29 cellular contexts compared by ENCODE assay signal in the genomic region with DNA sequence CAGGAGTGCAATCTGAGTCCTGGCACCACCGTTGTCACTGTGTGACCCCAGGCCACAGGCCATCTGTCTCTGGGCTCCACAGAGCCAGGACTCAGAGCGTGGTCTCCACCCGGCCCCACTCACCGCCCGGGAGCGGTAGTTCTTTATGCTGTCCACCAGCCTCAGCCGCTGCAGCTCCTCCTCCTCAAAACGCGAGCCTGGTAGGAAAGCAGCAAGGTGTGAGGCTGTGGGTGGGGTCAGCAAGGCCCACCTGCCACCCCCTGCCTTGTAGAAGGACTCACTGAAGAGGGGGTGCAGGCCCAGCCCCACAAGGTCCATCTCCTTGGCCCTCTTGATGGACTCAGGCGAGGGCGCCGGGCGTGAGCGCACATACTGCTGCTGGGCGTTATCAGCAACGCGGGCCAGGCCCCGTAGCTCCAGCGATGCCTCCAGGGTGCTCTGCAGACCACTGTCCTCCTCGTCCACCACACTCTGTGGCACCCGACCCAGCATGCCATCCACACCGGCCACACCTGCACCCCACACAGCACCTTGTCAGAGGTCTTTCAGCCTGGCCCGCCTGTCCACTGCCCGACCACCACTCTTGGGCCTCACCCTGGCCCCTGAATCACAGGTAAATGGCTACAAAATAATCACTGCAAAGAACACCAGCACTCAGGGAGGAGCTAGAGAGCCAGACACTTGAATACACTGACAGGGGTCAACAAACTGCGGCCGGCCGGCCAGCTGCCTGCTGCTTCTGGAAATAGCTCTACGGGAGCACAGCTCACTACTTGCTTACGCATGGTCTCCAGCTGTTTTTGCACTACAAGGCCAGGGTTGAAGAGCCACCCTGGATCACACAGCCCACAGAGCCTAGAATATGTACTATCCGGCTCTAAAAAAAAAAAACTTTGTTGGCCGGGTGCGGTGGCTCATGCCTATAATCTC. TPM values are rescaled to one million over a fixed set of nuclear protein-coding genes. Genes with fewer than 3 reads are reported as not detected.
DNase-seq lines count a peak whose midpoint lies in the region; ATAC-seq, FAIRE-seq and TF ChIP-seq lines count a peak whose summit lies in the region.
"Had no signal": no experiment of that assay in that cellular context is flagged by ENCODE, and none has a peak within 500 bp of the region (broad histone marks: within the 10 kb centered on the region; RNA-seq: fewer than 3 reads in every experiment).

No MANE protein-coding gene starts in this region.

- intact Hi-C loops in HepG2 (cut with micrococcal nuclease; ENCODE audit: unreplicated experiment): no loop called here
- intact Hi-C loops in right lobe of liver (cut with DNase I): loop anchor here in 1 of 2 donors (5.0 kb wide), 1 partner anchor 113 kb away; no protein-coding TSS in a partner anchor
- intact Hi-C loops in upper lobe of right lung (cut with DNase I): no loop called here

- POLR2A ChIA-PET in HepG2 (lab: Yijun Ruan, JAX): no interaction called here

- DNase-seq in HepG2 (ENCODE audit: low spot score) (no peak), right lobe of liver (no peak), brain pericyte (ENCODE audit: low read depth, low spot score) (peak; percentile 74), mesenchymal stem cell (no peak), upper lobe of right lung (no peak)
- DNase-seq: ACHN; C1 segment of cervical spinal cord; CD8-positive, alpha-beta T cell; DND-41; MG63; NCI-H1048; NCI-H1417 treated with DMSO at 0.1 percent for 48 hours; NCI-H187 treated with DMSO at 0.1 percent for 48 hours; NCI-H226; NCI-H510A treated with DMSO at 0.1 percent for 48 hours; NCI-H748 treated with DMSO at 0.1 percent for 48 hours; NK-92 treated with Interleukin-12 subunit alpha and Interleukin-12 subunit beta, amount 100 ng/mL, for 24 hours; SJCRH30 had no signal

- WGBS in HepG2 (ENCODE audit: low lambda C conversion rate): 99% methylated on average over 22 of the region's 32 CpGs
- WGBS in right lobe of liver (ENCODE audit: insufficient coverage, low coverage, low lambda C conversion rate, missing lambda C conversion rate): 92% methylated on average over 7 of the region's 32 CpGs
- WGBS in mesenchymal stem cell: 95% methylated on average over 32 of the region's 32 CpGs

- no peak for FAIRE-seq in HepG2 (lab: Jason Lieb, UNC)
- FAIRE-seq: GM12892, GM19239, HTR-8/SVneo had no signal

- TF ChIP-seq POLR2A in HepG2 (IDR thresholded peaks at IDR 0.05; ENCODE audit: insufficient read depth in 1 of 2, low read depth in 2 of 2, low read length in 2 of 2): no peak
- no peak for TF ChIP-seq POLR2A in right lobe of liver (IDR thresholded peaks at IDR 0.05)

- peaks cover 20% of the 10 kb centered on the region for H3K79me1 ChIP-seq in mesenchymal stem cell (replicated peaks; ENCODE audit: low read length, poor library complexity, severe bottlenecking)

- peak overlapping the region; percentile 22 for H2BK5ac ChIP-seq in mesenchymal stem cell (ENCODE audit: low read depth, low read length, poor library complexity, severe bottlenecking)

- ATAC-seq in HepG2: no peak
- no peak for ATAC-seq in right lobe of liver
- peak; percentile 5 for ATAC-seq in upper lobe of right lung
- no peak for ATAC-seq in GM18870 (IDR thresholded peaks at IDR 0.05; ENCODE audit: unreplicated experiment)
- ATAC-seq in GM19023 (IDR thresholded peaks at IDR 0.05; ENCODE audit: unreplicated experiment): no peak
- ATAC-seq in GM18873 (IDR thresholded peaks at IDR 0.05; ENCODE audit: low FRiP score, unreplicated experiment): no peak
- ATAC-seq: CD8-positive, alpha-beta T cell; Panc1 had no signal

- no peak overlapping the region for H3K4ac ChIP-seq in mesenchymal stem cell (ENCODE audit: low read depth in 1 of 2, low read length in 2 of 2)

- H3K4me3 ChIP-seq in HepG2 (replicated peaks in 1 of 3; ENCODE audit: insufficient read depth in 1 of 3, low read depth in 2 of 3, low read length in 3 of 3) (no peak overlapping the region), right lobe of liver (no peak overlapping the region), mesenchymal stem cell (ENCODE audit: insufficient read depth in 1 of 2, low read depth in 1 of 2, low read length in 2 of 2) (no peak overlapping the region), upper lobe of right lung (no peak overlapping the region)
- H3K4me3 ChIP-seq: HAP-1, MG63, SJCRH30 had no signal

- TF ChIP-seq EP300 in HepG2 (IDR thresholded peaks at IDR 0.05; ENCODE audit: low read depth in 2 of 2, low read length in 2 of 2): no peak
- no peak for TF ChIP-seq EP300 in HepG2 (CRISPR knock-in tag; IDR thresholded peaks at IDR 0.05; ENCODE audit: borderline replicate concordance)

- no peak overlapping the region for H3K4me2 ChIP-seq in HepG2 (ENCODE audit: low read depth, low read length)
- H3K4me2 ChIP-seq in mesenchymal stem cell (ENCODE audit: low read length, poor library complexity, severe bottlenecking): no peak overlapping the region

- in situ Hi-C loops in HepG2 (cut with HindIII; ENCODE audit: extremely low pct_ligation_motif_present, low pct_unique_long_range_greater_than_20kb): no loop called here

- H3K4me1 ChIP-seq in HepG2 (ENCODE audit: insufficient read depth, low read length): no peaks in the 10 kb centered on the region
- H3K4me1 ChIP-seq in right lobe of liver: peaks cover 0 to 7% (median 0%) of the 10 kb centered on the region in 4 donors
- H3K4me1 ChIP-seq in mesenchymal stem cell (ENCODE audit: control insufficient read depth, insufficient read depth, low read depth, low read length): peaks cover 29% of the 10 kb centered on the region
- no peaks in the 10 kb centered on the region for H3K4me1 ChIP-seq in upper lobe of right lung

- no peak overlapping the region for H3K23ac ChIP-seq in mesenchymal stem cell (ENCODE audit: low read length in 2 of 2)

- TF ChIP-seq RAD21 in HepG2 (CRISPR knock-in tag; IDR thresholded peaks at IDR 0.05): no peak

- no peaks in the 10 kb centered on the region for H3K79me2 ChIP-seq in HepG2 (ENCODE audit: insufficient read depth, low read length)

- H4K91ac ChIP-seq in mesenchymal stem cell (ENCODE audit: low read length): peak overlapping the region; percentile 25

- H2AK5ac ChIP-seq in mesenchymal stem cell (ENCODE audit: low read length, severe bottlenecking): no peak overlapping the region

- no peak overlapping the region for H2BK120ac ChIP-seq in mesenchymal stem cell (ENCODE audit: low read depth, low read length)

- TF ChIP-seq CTCF in HepG2 (CRISPR knock-in tag; IDR thresholded peaks at IDR 0.05) (no peak), right lobe of liver (IDR thresholded peaks at IDR 0.05) (no peak), upper lobe of right lung (IDR thresholded peaks at IDR 0.05) (no peak)

- H2AFZ ChIP-seq in HepG2 (ENCODE audit: low read length) (no peak overlapping the region), mesenchymal stem cell (ENCODE audit: low read depth, low read length) (no peak overlapping the region)

- H3K9ac ChIP-seq in HepG2 (ENCODE audit: insufficient read depth, low read depth, low read length) (no peak overlapping the region), mesenchymal stem cell (ENCODE audit: low read length) (no peak overlapping the region)

- H3K18ac ChIP-seq in mesenchymal stem cell (ENCODE audit: low read depth in 1 of 2, low read length in 2 of 2): no peak overlapping the region

- H3K36me3 ChIP-seq in HepG2 (replicated peaks in 1 of 2; ENCODE audit: control insufficient read depth in 1 of 2, insufficient read depth in 2 of 2, low read length in 2 of 2) (peaks cover 36 to 78% of the 10 kb centered on the region in 2 experiments; a peak in 4 of 5 replicates), right lobe of liver (peaks cover 8 to 65% (median 27%) of the 10 kb centered on the region in 4 donors), mesenchymal stem cell (ENCODE audit: control insufficient read depth in 1 of 2, insufficient read depth in 2 of 2, low read depth in 1 of 2, low read length in 2 of 2) (peaks cover 75 to 80% of the 10 kb centered on the region in 2 experiments), upper lobe of right lung (peaks cover 96% of the 10 kb centered on the region)

- H2BK15ac ChIP-seq in mesenchymal stem cell (ENCODE audit: low read depth, poor library complexity, severe bottlenecking): no peak overlapping the region

- H3K27ac ChIP-seq in HepG2 (ENCODE audit: extremely low read length, insufficient read depth, low read length) (no peak overlapping the region), right lobe of liver (no peak overlapping the region), mesenchymal stem cell (ENCODE audit: low read length, poor library complexity, severe bottlenecking) (no peak overlapping the region), upper lobe of right lung (no peak overlapping the region)
- H3K27ac ChIP-seq: 22Rv1, SJCRH30 had no signal

- H3K27me3 ChIP-seq in HepG2 (ENCODE audit: control insufficient read depth in 1 of 2, insufficient read depth in 2 of 2, low read length in 2 of 2) (no peaks in the 10 kb centered on the region), right lobe of liver (no peaks in the 10 kb centered on the region), mesenchymal stem cell (ENCODE audit: control insufficient read depth in 1 of 2, insufficient read depth in 1 of 2, low read length in 2 of 2) (no peaks in the 10 kb centered on the region), upper lobe of right lung (no peaks in the 10 kb centered on the region)
- H3K27me3 ChIP-seq: MG63, SJCRH30 had no signal

- H4K20me1 ChIP-seq in HepG2 (ENCODE audit: insufficient read depth, low read length): no peaks in the 10 kb centered on the region

- peak overlapping the region in 1 of 2 experiments; percentile 44 for H3K14ac ChIP-seq in mesenchymal stem cell (ENCODE audit: low read length in 2 of 2)

- no peaks in the 10 kb centered on the region for H3K9me3 ChIP-seq in HepG2 (ENCODE audit: low read length)
- no peaks in the 10 kb centered on the region for H3K9me3 ChIP-seq in right lobe of liver
- H3K9me3 ChIP-seq in mesenchymal stem cell (ENCODE audit: control insufficient read depth, low read length): no peaks in the 10 kb centered on the region
- no peaks in the 10 kb centered on the region for H3K9me3 ChIP-seq in upper lobe of right lung
- H3K9me3 ChIP-seq: HAP-1, MG63, SJCRH30 had no signal

- no peak overlapping the region for H4K8ac ChIP-seq in mesenchymal stem cell (ENCODE audit: low read length)

- H2BK12ac ChIP-seq in mesenchymal stem cell (ENCODE audit: low read length in 2 of 2): no peak overlapping the region

- CTCF ChIA-PET in HepG2 (lab: Yijun Ruan, JAX; ENCODE audit: low intra/inter-chr PET ratio, low total read pairs): no interaction called here

- BruUV-seq in HepG2 (replicated peaks; lab: Mats Ljungman, UMichigan): no TSS peak

RNA-seq across cellular contexts. Expression of a gene that starts 16.3 kb away (rescaled TPM):
- total RNA-seq in HepG2 (2016; rRNA removed; fragmentation: Illumina TruSeq; extraction: Trizol) (not detected in 2 replicates), right lobe of liver (under 1 TPM in 1 of 6 experiments, not detected in 5; 0.15 TPM), upper lobe of right lung (not detected)
- not detected in 2 replicates for total RNA-seq in HepG2 (2016; cell fraction: cytosol; rRNA removed; fragmentation: Illumina TruSeq; extraction: Trizol; ENCODE audit: low read depth)
- total RNA-seq in HepG2 (2016; cell fraction: insoluble cytoplasmic fraction; rRNA removed; fragmentation: Illumina TruSeq; extraction: Trizol): not detected in 2 replicates
- total RNA-seq in HepG2 (2016; cell fraction: membrane; rRNA removed; fragmentation: Illumina TruSeq; extraction: Trizol): not detected in 2 replicates
- not detected in 2 replicates for total RNA-seq in HepG2 (2016; cell fraction: nucleus; rRNA removed; fragmentation: Illumina TruSeq; extraction: Trizol)
- not detected in 2 replicates for polyA plus RNA-seq in HepG2 (2011; rRNA removed)
- not detected in 2 replicates for polyA plus RNA-seq in HepG2 (2011; cell fraction: cytosol; rRNA removed)
- polyA plus RNA-seq in HepG2 (2011; cell fraction: nucleus; rRNA removed): not detected in 2 replicates
- polyA plus RNA-seq in HepG2 (2012): not detected in 2 replicates
- polyA plus RNA-seq in HepG2 (2016; cell fraction: cytosol; fragmentation: Illumina TruSeq; extraction: Trizol; ENCODE audit: low read depth): not detected in 2 replicates
- not detected in 2 replicates for polyA plus RNA-seq in HepG2 (2016; cell fraction: insoluble cytoplasmic fraction; fragmentation: Illumina TruSeq; extraction: Trizol; ENCODE audit: low read depth)
- not detected in 2 replicates for polyA plus RNA-seq in HepG2 (2016; cell fraction: membrane; fragmentation: Illumina TruSeq; extraction: Trizol; ENCODE audit: low read depth)
- not detected in 2 replicates for polyA plus RNA-seq in HepG2 (2016; cell fraction: nucleus; fragmentation: Illumina TruSeq; extraction: Trizol; ENCODE audit: insufficient read depth, low read depth)
- polyA minus RNA-seq in HepG2 (2011; rRNA and poly(A)+ RNA removed; ENCODE audit: low replicate concordance): not detected in 2 replicates
- not detected in 2 replicates for polyA minus RNA-seq in HepG2 (2011; cell fraction: cytosol; rRNA and poly(A)+ RNA removed)
- not detected in 2 replicates for polyA minus RNA-seq in HepG2 (2011; cell fraction: nucleus; rRNA and poly(A)+ RNA removed)
- not detected for polyA plus RNA-seq in mesenchymal stem cell (2013, experiment 1 of 2)
- polyA plus RNA-seq in mesenchymal stem cell (2013, experiment 2 of 2): 0.03 TPM
- total RNA-seq: G401, LHCN-M2, SJCRH30 had no signal

RNA-seq across cellular contexts. Expression of a gene that starts 19.5 kb away (rescaled TPM):
- total RNA-seq in HepG2 (2016; rRNA removed; fragmentation: Illumina TruSeq; extraction: Trizol) (45.1 and 59.7 TPM in 2 replicates), right lobe of liver (10 to 100 TPM; 22.8 to 43.8 (median 31.1) TPM), upper lobe of right lung (55.8 TPM)
- total RNA-seq in HepG2 (2016; cell fraction: cytosol; rRNA removed; fragmentation: Illumina TruSeq; extraction: Trizol; ENCODE audit: low read depth): 5.0 and 6.8 TPM in 2 replicates
- total RNA-seq in HepG2 (2016; cell fraction: insoluble cytoplasmic fraction; rRNA removed; fragmentation: Illumina TruSeq; extraction: Trizol): 44.2 and 60.5 TPM in 2 replicates
- 15.7 and 17.4 TPM in 2 replicates for total RNA-seq in HepG2 (2016; cell fraction: membrane; rRNA removed; fragmentation: Illumina TruSeq; extraction: Trizol)
- total RNA-seq in HepG2 (2016; cell fraction: nucleus; rRNA removed; fragmentation: Illumina TruSeq; extraction: Trizol): 30.5 and 38.6 TPM in 2 replicates
- polyA plus RNA-seq in HepG2 (2011; rRNA removed): 51.3 and 61.1 TPM in 2 replicates
- 33.9 and 54.0 TPM in 2 replicates for polyA plus RNA-seq in HepG2 (2011; cell fraction: cytosol; rRNA removed)
- polyA plus RNA-seq in HepG2 (2011; cell fraction: nucleus; rRNA removed): 56.0 and 66.1 TPM in 2 replicates
- polyA plus RNA-seq in HepG2 (2012): 29.2 and 33.1 TPM in 2 replicates
- 4.2 and 4.5 TPM in 2 replicates for polyA plus RNA-seq in HepG2 (2016; cell fraction: cytosol; fragmentation: Illumina TruSeq; extraction: Trizol; ENCODE audit: low read depth)
- 61.6 and 69.4 TPM in 2 replicates for polyA plus RNA-seq in HepG2 (2016; cell fraction: insoluble cytoplasmic fraction; fragmentation: Illumina TruSeq; extraction: Trizol; ENCODE audit: low read depth)
- 8.9 and 13.8 TPM in 2 replicates for polyA plus RNA-seq in HepG2 (2016; cell fraction: membrane; fragmentation: Illumina TruSeq; extraction: Trizol; ENCODE audit: low read depth)
- 93.7 and 96.2 TPM in 2 replicates for polyA plus RNA-seq in HepG2 (2016; cell fraction: nucleus; fragmentation: Illumina TruSeq; extraction: Trizol; ENCODE audit: insufficient read depth, low read depth)
- polyA minus RNA-seq in HepG2 (2011; rRNA and poly(A)+ RNA removed; ENCODE audit: low replicate concordance): 67.7 and 93.0 TPM in 2 replicates
- polyA minus RNA-seq in HepG2 (2011; cell fraction: cytosol; rRNA and poly(A)+ RNA removed): 23.5 and 27.4 TPM in 2 replicates
- polyA minus RNA-seq in HepG2 (2011; cell fraction: nucleus; rRNA and poly(A)+ RNA removed): 26.4 and 35.3 TPM in 2 replicates
- 34.2 TPM for polyA plus RNA-seq in mesenchymal stem cell (2013, experiment 1 of 2)
- polyA plus RNA-seq in mesenchymal stem cell (2013, experiment 2 of 2): 36.4 TPM

RNA-seq across cellular contexts. Expression of a gene that starts 19.7 kb away (rescaled TPM):
- total RNA-seq in HepG2 (2016; rRNA removed; fragmentation: Illumina TruSeq; extraction: Trizol) (28.1 and 28.9 TPM in 2 replicates), right lobe of liver (10 to 100 TPM; 11.1 to 33.0 (median 22.3) TPM), upper lobe of right lung (16.4 TPM)
- 34.7 and 44.4 TPM in 2 replicates for total RNA-seq in HepG2 (2016; cell fraction: cytosol; rRNA removed; fragmentation: Illumina TruSeq; extraction: Trizol; ENCODE audit: low read depth)
- 25.7 and 31.1 TPM in 2 replicates for total RNA-seq in HepG2 (2016; cell fraction: insoluble cytoplasmic fraction; rRNA removed; fragmentation: Illumina TruSeq; extraction: Trizol)
- 58.4 and 67.9 TPM in 2 replicates for total RNA-seq in HepG2 (2016; cell fraction: membrane; rRNA removed; fragmentation: Illumina TruSeq; extraction: Trizol)
- total RNA-seq in HepG2 (2016; cell fraction: nucleus; rRNA removed; fragmentation: Illumina TruSeq; extraction: Trizol): 16.2 and 17.8 TPM in 2 replicates
- 12.4 and 14.3 TPM in 2 replicates for polyA plus RNA-seq in HepG2 (2011; rRNA removed)
- polyA plus RNA-seq in HepG2 (2011; cell fraction: cytosol; rRNA removed): 13.8 and 16.3 TPM in 2 replicates
- 8.9 and 10.1 TPM in 2 replicates for polyA plus RNA-seq in HepG2 (2011; cell fraction: nucleus; rRNA removed)
- polyA plus RNA-seq in HepG2 (2012): 8.6 and 10.6 TPM in 2 replicates
- polyA plus RNA-seq in HepG2 (2016; cell fraction: cytosol; fragmentation: Illumina TruSeq; extraction: Trizol; ENCODE audit: low read depth): 48.9 and 64.2 TPM in 2 replicates
- polyA plus RNA-seq in HepG2 (2016; cell fraction: insoluble cytoplasmic fraction; fragmentation: Illumina TruSeq; extraction: Trizol; ENCODE audit: low read depth): 35.7 and 37.7 TPM in 2 replicates
- 64.3 and 73.8 TPM in 2 replicates for polyA plus RNA-seq in HepG2 (2016; cell fraction: membrane; fragmentation: Illumina TruSeq; extraction: Trizol; ENCODE audit: low read depth)
- polyA plus RNA-seq in HepG2 (2016; cell fraction: nucleus; fragmentation: Illumina TruSeq; extraction: Trizol; ENCODE audit: insufficient read depth, low read depth): 21.0 and 24.3 TPM in 2 replicates
- polyA minus RNA-seq in HepG2 (2011; rRNA and poly(A)+ RNA removed; ENCODE audit: low replicate concordance): 12.2 and 25.5 TPM in 2 replicates
- 6.2 and 7.6 TPM in 2 replicates for polyA minus RNA-seq in HepG2 (2011; cell fraction: cytosol; rRNA and poly(A)+ RNA removed)
- 11.1 and 14.5 TPM in 2 replicates for polyA minus RNA-seq in HepG2 (2011; cell fraction: nucleus; rRNA and poly(A)+ RNA removed)
- polyA plus RNA-seq in mesenchymal stem cell (2013, experiment 1 of 2): 15.4 TPM
- 14.6 TPM for polyA plus RNA-seq in mesenchymal stem cell (2013, experiment 2 of 2)

RNA-seq across cellular contexts. Expression of a gene that starts 30.2 kb away (rescaled TPM):
- total RNA-seq in HepG2 (2016; rRNA removed; fragmentation: Illumina TruSeq; extraction: Trizol): not detected in 2 replicates
- total RNA-seq in HepG2 (2016; cell fraction: cytosol; rRNA removed; fragmentation: Illumina TruSeq; extraction: Trizol; ENCODE audit: low read depth): 0.18 TPM in 1 of 2 replicates, not detected in the other
- not detected in 2 replicates for total RNA-seq in HepG2 (2016; cell fraction: insoluble cytoplasmic fraction; rRNA removed; fragmentation: Illumina TruSeq; extraction: Trizol)
- total RNA-seq in HepG2 (2016; cell fraction: membrane; rRNA removed; fragmentation: Illumina TruSeq; extraction: Trizol): not detected in 2 replicates
- total RNA-seq in HepG2 (2016; cell fraction: nucleus; rRNA removed; fragmentation: Illumina TruSeq; extraction: Trizol): not detected in 2 replicates
- polyA plus RNA-seq in HepG2 (2011; rRNA removed): not detected in 2 replicates
- polyA plus RNA-seq in HepG2 (2011; cell fraction: cytosol; rRNA removed): not detected in 2 replicates
- polyA plus RNA-seq in HepG2 (2011; cell fraction: nucleus; rRNA removed): 0.07 and 0.31 TPM in 2 replicates
- not detected in 2 replicates for polyA plus RNA-seq in HepG2 (2012)
- polyA plus RNA-seq in HepG2 (2016; cell fraction: cytosol; fragmentation: Illumina TruSeq; extraction: Trizol; ENCODE audit: low read depth): 0.12 TPM in 1 of 2 replicates, not detected in the other
- not detected in 2 replicates for polyA plus RNA-seq in HepG2 (2016; cell fraction: insoluble cytoplasmic fraction; fragmentation: Illumina TruSeq; extraction: Trizol; ENCODE audit: low read depth)
- not detected in 2 replicates for polyA plus RNA-seq in HepG2 (2016; cell fraction: membrane; fragmentation: Illumina TruSeq; extraction: Trizol; ENCODE audit: low read depth)
- polyA plus RNA-seq in HepG2 (2016; cell fraction: nucleus; fragmentation: Illumina TruSeq; extraction: Trizol; ENCODE audit: insufficient read depth, low read depth): 0.72 TPM in 1 of 2 replicates, not detected in the other
- polyA minus RNA-seq in HepG2 (2011; rRNA and poly(A)+ RNA removed; ENCODE audit: low replicate concordance): 0.30 TPM in 1 of 2 replicates, not detected in the other
- polyA minus RNA-seq in HepG2 (2011; cell fraction: cytosol; rRNA and poly(A)+ RNA removed): not detected in 2 replicates
- not detected in 2 replicates for polyA minus RNA-seq in HepG2 (2011; cell fraction: nucleus; rRNA and poly(A)+ RNA removed)
- under 1 TPM in 4 of 6 experiments, not detected in 2; 0.10 to 0.24 (median 0.15) TPM for total RNA-seq in right lobe of liver
- polyA plus RNA-seq in mesenchymal stem cell (2013, experiment 1 of 2): not detected
- polyA plus RNA-seq in mesenchymal stem cell (2013, experiment 2 of 2): not detected
- total RNA-seq in upper lobe of right lung: 0.26 TPM
- total RNA-seq: LHCN-M2, SJCRH30 had no signal

RNA-seq across cellular contexts. Expression of a gene that starts 55.5 kb away (rescaled TPM):
- total RNA-seq in HepG2 (2016; rRNA removed; fragmentation: Illumina TruSeq; extraction: Trizol) (3.8 and 8.0 TPM in 2 replicates), right lobe of liver (10 to 100 TPM; 18.0 to 34.6 (median 28.3) TPM), upper lobe of right lung (51.9 TPM)
- total RNA-seq in HepG2 (2016; cell fraction: cytosol; rRNA removed; fragmentation: Illumina TruSeq; extraction: Trizol; ENCODE audit: low read depth): 4.4 and 4.6 TPM in 2 replicates
- 3.0 and 10.0 TPM in 2 replicates for total RNA-seq in HepG2 (2016; cell fraction: insoluble cytoplasmic fraction; rRNA removed; fragmentation: Illumina TruSeq; extraction: Trizol)
- 4.2 and 4.5 TPM in 2 replicates for total RNA-seq in HepG2 (2016; cell fraction: membrane; rRNA removed; fragmentation: Illumina TruSeq; extraction: Trizol)
- total RNA-seq in HepG2 (2016; cell fraction: nucleus; rRNA removed; fragmentation: Illumina TruSeq; extraction: Trizol): 12.3 and 15.7 TPM in 2 replicates
- polyA plus RNA-seq in HepG2 (2011; rRNA removed): 26.8 and 33.5 TPM in 2 replicates
- 10.3 and 10.4 TPM in 2 replicates for polyA plus RNA-seq in HepG2 (2011; cell fraction: cytosol; rRNA removed)
- polyA plus RNA-seq in HepG2 (2011; cell fraction: nucleus; rRNA removed): 183 and 201 TPM in 2 replicates
- 18.0 and 21.8 TPM in 2 replicates for polyA plus RNA-seq in HepG2 (2012)
- 0.84 and 1.4 TPM in 2 replicates for polyA plus RNA-seq in HepG2 (2016; cell fraction: cytosol; fragmentation: Illumina TruSeq; extraction: Trizol; ENCODE audit: low read depth)
- polyA plus RNA-seq in HepG2 (2016; cell fraction: insoluble cytoplasmic fraction; fragmentation: Illumina TruSeq; extraction: Trizol; ENCODE audit: low read depth): 3.5 and 4.1 TPM in 2 replicates
- 2.5 and 2.8 TPM in 2 replicates for polyA plus RNA-seq in HepG2 (2016; cell fraction: membrane; fragmentation: Illumina TruSeq; extraction: Trizol; ENCODE audit: low read depth)
- 42.1 and 42.8 TPM in 2 replicates for polyA plus RNA-seq in HepG2 (2016; cell fraction: nucleus; fragmentation: Illumina TruSeq; extraction: Trizol; ENCODE audit: insufficient read depth, low read depth)
- 40.0 and 48.9 TPM in 2 replicates for polyA minus RNA-seq in HepG2 (2011; rRNA and poly(A)+ RNA removed; ENCODE audit: low replicate concordance)
- 7.3 and 9.8 TPM in 2 replicates for polyA minus RNA-seq in HepG2 (2011; cell fraction: cytosol; rRNA and poly(A)+ RNA removed)
- 45.8 and 47.1 TPM in 2 replicates for polyA minus RNA-seq in HepG2 (2011; cell fraction: nucleus; rRNA and poly(A)+ RNA removed)
- polyA plus RNA-seq in mesenchymal stem cell (2013, experiment 1 of 2): 57.5 TPM
- polyA plus RNA-seq in mesenchymal stem cell (2013, experiment 2 of 2): 58.5 TPM
